Comparison of ENCODE assay signal across 2 cellular contexts in the genomic region with DNA sequence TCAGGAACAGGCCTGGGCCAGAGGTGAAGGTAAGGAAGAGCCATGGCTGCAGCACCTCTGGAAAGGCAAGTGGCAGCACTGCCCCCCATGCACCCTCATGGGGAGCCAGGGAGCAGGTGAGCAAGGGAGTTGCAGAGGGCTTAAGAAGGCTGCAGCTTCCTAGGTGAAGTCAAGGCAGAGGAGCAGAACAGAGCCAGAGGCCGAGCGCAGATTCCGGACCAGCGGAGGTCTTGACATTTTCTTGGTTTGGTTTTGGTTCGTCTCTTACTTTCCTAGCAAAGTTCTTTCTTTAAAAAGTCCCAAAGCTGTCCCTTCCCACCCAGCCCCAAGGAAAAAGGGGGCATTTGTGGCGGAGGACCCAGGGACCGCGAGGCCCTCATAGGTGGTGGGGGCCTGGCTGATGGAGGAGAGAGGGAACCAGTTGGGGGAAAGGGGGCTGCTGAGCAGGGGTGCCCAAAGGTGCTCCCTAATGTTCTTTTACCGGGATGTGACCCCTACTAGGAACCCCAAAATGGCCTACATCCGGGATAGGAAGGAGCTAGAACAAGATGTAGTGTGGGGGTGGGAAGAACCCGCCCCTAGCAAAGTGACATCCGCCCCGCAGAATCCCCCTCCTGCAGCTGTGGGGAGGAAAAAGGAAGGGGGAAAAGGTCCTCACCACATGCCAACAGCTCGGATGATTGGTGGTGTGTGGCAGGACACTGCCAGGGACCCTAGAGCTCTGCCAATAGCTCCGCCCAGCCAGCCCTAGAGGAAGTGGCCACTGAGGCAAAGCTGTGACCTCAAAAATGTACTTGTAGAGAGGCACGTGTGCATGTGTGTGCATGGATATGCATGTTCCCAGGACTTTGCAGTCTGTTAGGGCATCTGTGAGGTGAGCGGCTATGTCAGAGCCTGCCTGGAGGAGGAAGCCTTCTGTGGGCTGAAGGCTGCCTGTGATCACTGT.
TF ChIP-seq lines count a peak whose summit lies in the region.

No MANE protein-coding gene starts in this region.

TF ChIP-seq in HepG2, 621 proteins besides CTCF, POLR2A, EP300 and RAD21:
- TF ChIP-seq ZFP36L2 (CRISPR knock-in tag; IDR thresholded peaks at IDR 0.05) (no peak), CHD4 (IDR thresholded peaks at IDR 0.05; ENCODE audit: borderline replicate concordance, low read length) (no peak), AHDC1 (CRISPR knock-in tag; IDR thresholded peaks at IDR 0.05; ENCODE audit: borderline replicate concordance) (no peak), SMC3 (IDR thresholded peaks at IDR 0.05; ENCODE audit: low read length) (no peak), TCF7 (IDR thresholded peaks at IDR 0.05; ENCODE audit: low read depth) (no peak), BCL6 (CRISPR knock-in tag; IDR thresholded peaks at IDR 0.05) (no peak), RERE (CRISPR knock-in tag; IDR thresholded peaks at IDR 0.05; ENCODE audit: low read depth) (no peak), TBX2 (CRISPR knock-in tag; IDR thresholded peaks at IDR 0.05; ENCODE audit: borderline replicate concordance) (no peak), ZNF256 (CRISPR knock-in tag; conservative IDR thresholded peaks at IDR 0.05) (no peak)
- TF ChIP-seq, protein P1, sequence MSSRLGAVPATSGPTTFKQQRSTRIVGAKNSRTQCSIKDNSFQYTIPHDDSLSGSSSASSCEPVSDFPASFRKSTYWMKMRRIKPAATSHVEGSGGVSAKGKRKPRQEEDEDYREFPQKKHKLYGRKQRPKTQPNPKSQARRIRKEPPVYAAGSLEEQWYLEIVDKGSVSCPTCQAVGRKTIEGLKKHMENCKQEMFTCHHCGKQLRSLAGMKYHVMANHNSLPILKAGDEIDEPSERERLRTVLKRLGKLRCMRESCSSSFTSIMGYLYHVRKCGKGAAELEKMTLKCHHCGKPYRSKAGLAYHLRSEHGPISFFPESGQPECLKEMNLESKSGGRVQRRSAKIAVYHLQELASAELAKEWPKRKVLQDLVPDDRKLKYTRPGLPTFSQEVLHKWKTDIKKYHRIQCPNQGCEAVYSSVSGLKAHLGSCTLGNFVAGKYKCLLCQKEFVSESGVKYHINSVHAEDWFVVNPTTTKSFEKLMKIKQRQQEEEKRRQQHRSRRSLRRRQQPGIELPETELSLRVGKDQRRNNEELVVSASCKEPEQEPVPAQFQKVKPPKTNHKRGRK (CRISPR knock-in tag; IDR thresholded peaks at IDR 0.05), result no peak

TF ChIP-seq in GM23338, 12 proteins besides CTCF, POLR2A, EP300 and RAD21:
- TF ChIP-seq EZH2 (IDR thresholded peaks at IDR 0.05; ENCODE audit: low read depth, unreplicated experiment) (no peak), CREB1 (CRISPR knock-in tag; IDR thresholded peaks at IDR 0.05; ENCODE audit: low read depth) (no peak), REST (IDR thresholded peaks at IDR 0.05; ENCODE audit: unreplicated experiment) (no peak), STAT1 (IDR thresholded peaks at IDR 0.05; ENCODE audit: unreplicated experiment) (no peak), ZNF114 (CRISPR knock-in tag; IDR thresholded peaks at IDR 0.05) (no peak), POLR2AphosphoS5 (IDR thresholded peaks at IDR 0.05; ENCODE audit: low read depth) (no peak), EZH2phosphoT487 (IDR thresholded peaks at IDR 0.05; ENCODE audit: unreplicated experiment) (no peak), ZNF331 (CRISPR knock-in tag; IDR thresholded peaks at IDR 0.05; ENCODE audit: low read depth) (no peak)
- TF ChIP-seq, protein P2, sequence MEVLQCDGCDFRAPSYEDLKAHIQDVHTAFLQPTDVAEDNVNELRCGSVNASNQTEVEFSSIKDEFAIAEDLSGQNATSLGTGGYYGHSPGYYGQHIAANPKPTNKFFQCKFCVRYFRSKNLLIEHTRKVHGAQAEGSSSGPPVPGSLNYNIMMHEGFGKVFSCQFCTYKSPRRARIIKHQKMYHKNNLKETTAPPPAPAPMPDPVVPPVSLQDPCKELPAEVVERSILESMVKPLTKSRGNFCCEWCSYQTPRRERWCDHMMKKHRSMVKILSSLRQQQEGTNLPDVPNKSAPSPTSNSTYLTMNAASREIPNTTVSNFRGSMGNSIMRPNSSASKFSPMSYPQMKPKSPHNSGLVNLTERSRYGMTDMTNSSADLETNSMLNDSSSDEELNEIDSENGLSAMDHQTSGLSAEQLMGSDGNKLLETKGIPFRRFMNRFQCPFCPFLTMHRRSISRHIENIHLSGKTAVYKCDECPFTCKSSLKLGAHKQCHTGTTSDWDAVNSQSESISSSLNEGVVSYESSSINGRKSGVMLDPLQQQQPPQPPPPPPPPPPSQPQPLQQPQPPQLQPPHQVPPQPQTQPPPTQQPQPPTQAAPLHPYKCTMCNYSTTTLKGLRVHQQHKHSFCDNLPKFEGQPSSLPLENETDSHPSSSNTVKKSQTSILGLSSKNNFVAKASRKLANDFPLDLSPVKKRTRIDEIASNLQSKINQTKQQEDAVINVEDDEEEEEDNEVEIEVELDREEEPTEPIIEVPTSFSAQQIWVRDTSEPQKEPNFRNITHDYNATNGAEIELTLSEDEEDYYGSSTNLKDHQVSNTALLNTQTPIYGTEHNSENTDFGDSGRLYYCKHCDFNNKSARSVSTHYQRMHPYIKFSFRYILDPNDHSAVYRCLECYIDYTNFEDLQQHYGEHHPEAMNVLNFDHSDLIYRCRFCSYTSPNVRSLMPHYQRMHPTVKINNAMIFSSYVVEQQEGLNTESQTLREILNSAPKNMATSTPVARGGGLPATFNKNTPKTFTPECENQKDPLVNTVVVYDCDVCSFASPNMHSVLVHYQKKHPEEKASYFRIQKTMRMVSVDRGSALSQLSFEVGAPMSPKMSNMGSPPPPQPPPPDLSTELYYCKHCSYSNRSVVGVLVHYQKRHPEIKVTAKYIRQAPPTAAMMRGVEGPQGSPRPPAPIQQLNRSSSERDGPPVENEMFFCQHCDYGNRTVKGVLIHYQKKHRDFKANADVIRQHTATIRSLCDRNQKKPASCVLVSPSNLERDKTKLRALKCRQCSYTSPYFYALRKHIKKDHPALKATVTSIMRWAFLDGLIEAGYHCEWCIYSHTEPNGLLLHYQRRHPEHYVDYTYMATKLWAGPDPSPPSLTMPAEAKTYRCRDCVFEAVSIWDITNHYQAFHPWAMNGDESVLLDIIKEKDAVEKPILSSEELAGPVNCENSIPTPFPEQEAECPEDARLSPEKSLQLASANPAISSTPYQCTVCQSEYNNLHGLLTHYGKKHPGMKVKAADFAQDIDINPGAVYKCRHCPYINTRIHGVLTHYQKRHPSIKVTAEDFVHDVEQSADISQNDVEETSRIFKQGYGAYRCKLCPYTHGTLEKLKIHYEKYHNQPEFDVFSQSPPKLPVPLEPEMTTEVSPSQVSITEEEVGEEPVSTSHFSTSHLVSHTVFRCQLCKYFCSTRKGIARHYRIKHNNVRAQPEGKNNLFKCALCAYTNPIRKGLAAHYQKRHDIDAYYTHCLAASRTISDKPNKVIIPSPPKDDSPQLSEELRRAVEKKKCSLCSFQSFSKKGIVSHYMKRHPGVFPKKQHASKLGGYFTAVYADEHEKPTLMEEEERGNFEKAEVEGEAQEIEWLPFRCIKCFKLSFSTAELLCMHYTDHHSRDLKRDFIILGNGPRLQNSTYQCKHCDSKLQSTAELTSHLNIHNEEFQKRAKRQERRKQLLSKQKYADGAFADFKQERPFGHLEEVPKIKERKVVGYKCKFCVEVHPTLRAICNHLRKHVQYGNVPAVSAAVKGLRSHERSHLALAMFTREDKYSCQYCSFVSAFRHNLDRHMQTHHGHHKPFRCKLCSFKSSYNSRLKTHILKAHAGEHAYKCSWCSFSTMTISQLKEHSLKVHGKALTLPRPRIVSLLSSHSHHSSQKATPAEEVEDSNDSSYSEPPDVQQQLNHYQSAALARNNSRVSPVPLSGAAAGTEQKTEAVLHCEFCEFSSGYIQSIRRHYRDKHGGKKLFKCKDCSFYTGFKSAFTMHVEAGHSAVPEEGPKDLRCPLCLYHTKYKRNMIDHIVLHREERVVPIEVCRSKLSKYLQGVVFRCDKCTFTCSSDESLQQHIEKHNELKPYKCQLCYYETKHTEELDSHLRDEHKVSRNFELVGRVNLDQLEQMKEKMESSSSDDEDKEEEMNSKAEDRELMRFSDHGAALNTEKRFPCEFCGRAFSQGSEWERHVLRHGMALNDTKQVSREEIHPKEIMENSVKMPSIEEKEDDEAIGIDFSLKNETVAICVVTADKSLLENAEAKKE (CRISPR knock-in tag; IDR thresholded peaks at IDR 0.05), result no peak
